In genomic region chr3:143348486-143349327, GRCh38 we compare ENCODE assay signal across 13 cellular contexts.
DNase-seq lines count a peak whose midpoint lies in the region; ATAC-seq, FAIRE-seq and TF ChIP-seq lines count a peak whose summit lies in the region.
"Had no signal": no experiment of that assay in that cellular context is flagged by ENCODE, and none has a peak within 500 bp of the region (broad histone marks: within the 10 kb centered on the region; RNA-seq: fewer than 3 reads in every experiment).

No MANE protein-coding gene starts in this region.

- H3K9me3 ChIP-seq in DND-41 (ENCODE audit: insufficient read depth, low read length, severe bottlenecking): no peaks in the 10 kb centered on the region
- H3K9me3 ChIP-seq in T-helper 17 cell (ENCODE audit: control insufficient read depth, low read length, poor library complexity, severe bottlenecking): no peaks in the 10 kb centered on the region
- H3K9me3 ChIP-seq in HepG2 (ENCODE audit: low read length): no peaks in the 10 kb centered on the region
- H3K9me3 ChIP-seq in PC-9 (ENCODE audit: insufficient read depth, low read depth): no peaks in the 10 kb centered on the region

- H3K79me2 ChIP-seq in DND-41 (ENCODE audit: insufficient read depth, low read length): no peaks in the 10 kb centered on the region
- H3K79me2 ChIP-seq in HepG2 (ENCODE audit: insufficient read depth, low read length): no peaks in the 10 kb centered on the region
- H3K79me2 ChIP-seq in PC-9 (ENCODE audit: low read depth): no peaks in the 10 kb centered on the region

- H2AFZ ChIP-seq in DND-41 (ENCODE audit: low read depth, low read length): peak overlapping the region; percentile 7; the same call in 1 of the 2 replicates
- no peak overlapping the region for H2AFZ ChIP-seq in HepG2 (ENCODE audit: low read length)
- no peak overlapping the region for H2AFZ ChIP-seq in PC-9

- peak overlapping the region; percentile 66 for H3K27ac ChIP-seq in DND-41 (ENCODE audit: low read length)
- H3K27ac ChIP-seq in HepG2 (ENCODE audit: extremely low read length, insufficient read depth, low read length): no peak overlapping the region
- H3K27ac ChIP-seq in PC-9: no peak overlapping the region

- peaks cover 26% of the 10 kb centered on the region for H3K4me1 Mint-ChIP-seq in T-helper 17 cell

- H4K20me1 ChIP-seq in DND-41 (ENCODE audit: insufficient read depth, low read length): no peaks in the 10 kb centered on the region
- H4K20me1 ChIP-seq in HepG2 (ENCODE audit: insufficient read depth, low read length): no peaks in the 10 kb centered on the region
- no peaks in the 10 kb centered on the region for H4K20me1 ChIP-seq in PC-9 (ENCODE audit: insufficient read depth)

- H3K9ac ChIP-seq in DND-41 (ENCODE audit: low read depth, low read length): no peak overlapping the region
- no peak overlapping the region for H3K9ac ChIP-seq in HepG2 (ENCODE audit: insufficient read depth, low read depth, low read length)

- POLR2A ChIA-PET in HepG2 (lab: Yijun Ruan, JAX): no interaction called here
- POLR2A ChIA-PET in PC-9 (lab: Charles Lee; ENCODE audit: unreplicated experiment): interaction anchor here (0.6 kb wide), 1 partner anchor 17 kb away, joined by 6 read pairs; no protein-coding TSS in a partner anchor

- BruUV-seq in HepG2 (replicated peaks; lab: Mats Ljungman, UMichigan) (no TSS peak), PC-9 (replicated peaks; lab: Mats Ljungman, UMichigan) (no TSS peak)

- CTCF ChIA-PET in HepG2 (lab: Yijun Ruan, JAX; ENCODE audit: low intra/inter-chr PET ratio, low total read pairs): no interaction called here
- CTCF ChIA-PET in PC-9 (lab: Charles Lee): no interaction called here

- H3K9me2 ChIP-seq in PC-9 (ENCODE audit: insufficient read depth): no peaks in the 10 kb centered on the region

- H3K4me1 ChIP-seq in DND-41 (ENCODE audit: insufficient read depth, low read length) (peaks cover 68% of the 10 kb centered on the region), HepG2 (ENCODE audit: insufficient read depth, low read length) (no peaks in the 10 kb centered on the region), PC-9 (replicated peaks; ENCODE audit: insufficient read depth) (no peaks in the 10 kb centered on the region)

- intact Hi-C loops in HepG2 (cut with micrococcal nuclease; ENCODE audit: unreplicated experiment): no loop called here
- intact Hi-C loops in PC-9 (cut with micrococcal nuclease; ENCODE audit: unreplicated experiment): no loop called here

- H3K27ac Mint-ChIP-seq in T-helper 17 cell: peak overlapping the region; percentile 16

- H3K36me3 Mint-ChIP-seq in T-helper 17 cell (ENCODE audit: low read depth): peaks cover 4% of the 10 kb centered on the region

- WGBS in HepG2 (ENCODE audit: low lambda C conversion rate): 2% methylated on average over 5 of the region's 5 CpGs

- peak; percentile 87 for ATAC-seq in DND-41 (ENCODE audit: insufficient read depth, low read depth)
- peak; percentile 36 for ATAC-seq in T-helper 17 cell
- peak; percentile 59 for ATAC-seq in HepG2
- no peak for ATAC-seq in HG03159 (IDR thresholded peaks at IDR 0.05; ENCODE audit: unreplicated experiment)
- no peak for ATAC-seq in HG02938 (IDR thresholded peaks at IDR 0.05; ENCODE audit: unreplicated experiment)

- peak; percentile 58 for DNase-seq in DND-41
- peak; percentile 39 for DNase-seq in GM20000 (ENCODE audit: low spot score)
- no peak for DNase-seq in T-helper 17 cell
- DNase-seq in HepG2 (ENCODE audit: low spot score): no peak
- DNase-seq in PC-9: no peak
- DNase-seq: activated CD8-positive, alpha-beta memory T cell treated with anti-CD3 and anti-CD28 coated beads, Interleukin-2, amount 50 U/mL, for 48 hours; caudate nucleus; NCI-H1694; SIG-M5; stimulated activated CD4-positive, alpha-beta T cell treated with anti-CD3 and anti-CD28 coated beads, Interleukin-2, amount 100 ng/mL, for 24 hours; substantia nigra had no signal

- H3K4me2 ChIP-seq in DND-41 (ENCODE audit: insufficient read depth, low read length) (peak overlapping the region; percentile 20), HepG2 (ENCODE audit: low read depth, low read length) (no peak overlapping the region), PC-9 (no peak overlapping the region)

- H3K4me3 ChIP-seq in DND-41 (ENCODE audit: low read depth in 1 of 2, low read length in 2 of 2) (no peak overlapping the region), HepG2 (replicated peaks in 1 of 3; ENCODE audit: insufficient read depth in 1 of 3, low read depth in 2 of 3, low read length in 3 of 3) (no peak overlapping the region), PC-9 (no peak overlapping the region)

- in situ Hi-C loops in HepG2 (cut with HindIII; ENCODE audit: extremely low pct_ligation_motif_present, low pct_unique_long_range_greater_than_20kb): no loop called here

- TF ChIP-seq EP300 in HepG2 (IDR thresholded peaks at IDR 0.05; ENCODE audit: low read depth in 2 of 2, low read length in 2 of 2): no peak
- no peak for TF ChIP-seq EP300 in HepG2 (CRISPR knock-in tag; IDR thresholded peaks at IDR 0.05; ENCODE audit: borderline replicate concordance)

- TF ChIP-seq CTCF in DND-41 (IDR thresholded peaks at IDR 0.05; ENCODE audit: borderline replicate concordance, extremely low read depth, low read length, poor library complexity, severe bottlenecking): peak; percentile 65
- no peak for TF ChIP-seq CTCF in GM20000 (IDR thresholded peaks at IDR 0.05; ENCODE audit: extremely low read depth, missing control alignments)
- TF ChIP-seq CTCF in HepG2 (CRISPR knock-in tag; IDR thresholded peaks at IDR 0.05): no peak
- TF ChIP-seq CTCF in PC-9 (conservative IDR thresholded peaks at IDR 0.05): no peak

- FAIRE-seq in HepG2 (lab: Jason Lieb, UNC): no peak

- no peak for TF ChIP-seq POLR2A in HepG2 (IDR thresholded peaks at IDR 0.05; ENCODE audit: insufficient read depth in 1 of 2, low read depth in 2 of 2, low read length in 2 of 2)

- H3K4me3 Mint-ChIP-seq in T-helper 17 cell: no peak overlapping the region

- no peak for TF ChIP-seq RAD21 in HepG2 (CRISPR knock-in tag; IDR thresholded peaks at IDR 0.05)

- no peaks in the 10 kb centered on the region for H3K27me3 ChIP-seq in DND-41 (ENCODE audit: insufficient read depth, low read length, poor library complexity)
- H3K27me3 ChIP-seq in HepG2 (ENCODE audit: control insufficient read depth in 1 of 2, insufficient read depth in 2 of 2, low read length in 2 of 2): peaks cover 0 to 1% of the 10 kb centered on the region in 2 experiments; a peak in 1 of 5 replicates
- no peaks in the 10 kb centered on the region for H3K27me3 ChIP-seq in PC-9 (ENCODE audit: insufficient read depth, low read depth)

- H3K27me3 Mint-ChIP-seq in T-helper 17 cell: no peaks in the 10 kb centered on the region

- H3F3A ChIP-seq in PC-9 (ENCODE audit: insufficient read depth, low read depth): no peaks in the 10 kb centered on the region

- H3K36me3 ChIP-seq in DND-41 (ENCODE audit: insufficient read depth, low read length) (no peaks in the 10 kb centered on the region), HepG2 (replicated peaks in 1 of 2; ENCODE audit: control insufficient read depth in 1 of 2, insufficient read depth in 2 of 2, low read length in 2 of 2) (no peaks in the 10 kb centered on the region), PC-9 (ENCODE audit: low read depth) (no peaks in the 10 kb centered on the region)

TF ChIP-seq in HepG2, 621 proteins besides CTCF, POLR2A, EP300 and RAD21 (continues in another document):
- TF ChIP-seq NAIF1 (CRISPR knock-in tag; IDR thresholded peaks at IDR 0.05; ENCODE audit: borderline replicate concordance): no peak
- TF ChIP-seq SIX4 (CRISPR knock-in tag; IDR thresholded peaks at IDR 0.05): no peak
- TF ChIP-seq ZNF574 (CRISPR knock-in tag; IDR thresholded peaks at IDR 0.05): no peak
- TF ChIP-seq CC2D1A (CRISPR knock-in tag; IDR thresholded peaks at IDR 0.05): no peak
- TF ChIP-seq, protein P1, sequence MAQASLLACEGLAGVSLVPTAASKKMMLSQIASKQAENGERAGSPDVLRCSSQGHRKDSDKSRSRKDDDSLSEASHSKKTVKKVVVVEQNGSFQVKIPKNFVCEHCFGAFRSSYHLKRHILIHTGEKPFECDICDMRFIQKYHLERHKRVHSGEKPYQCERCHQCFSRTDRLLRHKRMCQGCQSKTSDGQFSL (CRISPR knock-in tag; IDR thresholded peaks at IDR 0.05): no peak
- TF ChIP-seq MATR3 (CRISPR knock-in tag; IDR thresholded peaks at IDR 0.05): no peak
- no peak for TF ChIP-seq ZNF790 (CRISPR knock-in tag; IDR thresholded peaks at IDR 0.05; ENCODE audit: borderline replicate concordance)
- TF ChIP-seq AGO2 (optimal IDR thresholded peaks at IDR 0.05; ENCODE audit: low read depth, low read length): no peak
- no peak for TF ChIP-seq ZNF136 (CRISPR knock-in tag; IDR thresholded peaks at IDR 0.05; ENCODE audit: low read depth)
- no peak for TF ChIP-seq THYN1 (CRISPR knock-in tag; IDR thresholded peaks at IDR 0.05; ENCODE audit: borderline replicate concordance, low read depth)

Comparison
In these comparisons a context has a peak if more than half of its experiments do, and no peak if none do; other contexts are left out.
1. ATAC-seq: peak in DND-41 (single experiment), T-helper 17 cell (single experiment) and HepG2 (single experiment); none in HG03159 (single experiment) and HG02938 (single experiment).
2. DNase-seq: peak in DND-41 (single experiment) and GM20000 (single experiment); none in T-helper 17 cell (0 of 3), HepG2 (single experiment) and PC-9 (0 of 2).